8 cellular contexts compared by ENCODE assay signal in the genomic region with DNA sequence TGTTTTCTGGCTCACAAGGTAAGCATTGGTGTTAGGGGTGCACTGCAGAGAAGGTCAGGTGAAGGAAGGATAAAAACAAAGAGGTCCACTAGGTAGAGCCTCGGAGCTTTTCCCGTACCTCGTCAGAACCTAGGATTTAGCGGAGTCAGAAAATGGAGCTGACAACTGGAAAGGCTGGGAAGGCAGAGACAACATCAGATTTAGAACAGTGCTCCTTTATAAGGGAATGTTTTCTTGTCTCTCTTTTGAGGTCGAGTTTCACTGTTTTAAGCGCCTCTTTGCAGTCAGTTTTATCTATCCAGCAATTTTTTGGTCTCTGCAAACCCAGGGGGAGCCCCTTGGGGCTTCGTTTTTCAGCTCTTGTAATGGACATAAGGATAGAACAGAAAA.
A peak's percentile ranks its signal among the peaks of the same experiment; 100 is the strongest.
DNase-seq lines count a peak whose midpoint lies in the region; ATAC-seq and TF ChIP-seq lines count a peak whose summit lies in the region.

No MANE protein-coding gene starts in this region.

- H3K9me2 ChIP-seq in hepatocyte (replicated peaks; ENCODE audit: insufficient read depth): no peaks in the 10 kb centered on the region

- no peaks in the 10 kb centered on the region for H3K79me2 ChIP-seq in hepatocyte

- TF ChIP-seq CTCF in HL-60 (IDR thresholded peaks at IDR 0.05; ENCODE audit: insufficient read depth, low read length) (no peak), hepatocyte (IDR thresholded peaks at IDR 0.05; ENCODE audit: poor library complexity) (no peak)

- H3K36me3 ChIP-seq in hepatocyte (replicated peaks; ENCODE audit: insufficient read depth, low read depth): no peaks in the 10 kb centered on the region

- no peaks in the 10 kb centered on the region for H3K27me3 ChIP-seq in HL-60 (ENCODE audit: insufficient read depth, poor library complexity, severe bottlenecking)
- no peaks in the 10 kb centered on the region for H3K27me3 ChIP-seq in hepatocyte

- peaks cover 80% of the 10 kb centered on the region for H3K4me1 Mint-ChIP-seq in activated naive CD8-positive, alpha-beta T cell (ENCODE audit: low read depth)
- peaks cover 90% of the 10 kb centered on the region for H3K4me1 Mint-ChIP-seq in stimulated activated effector memory CD8-positive, alpha-beta T cell treated with anti-CD3 and anti-CD28 coated beads, Interleukin-12 subunit alpha, Interleukin-12 subunit beta, amount 100 ng/mL, for 72 hours

- no peak for ATAC-seq in stimulated activated effector memory CD8-positive, alpha-beta T cell treated with anti-CD3 and anti-CD28 coated beads, Interleukin-12 subunit alpha, Interleukin-12 subunit beta, amount 100 ng/mL, for 72 hours
- no peak for ATAC-seq in HG02885 (IDR thresholded peaks at IDR 0.05; ENCODE audit: poor library complexity, unreplicated experiment)

- H3K36me3 Mint-ChIP-seq in activated naive CD8-positive, alpha-beta T cell: peaks cover 15% of the 10 kb centered on the region
- no peaks in the 10 kb centered on the region for H3K36me3 Mint-ChIP-seq in stimulated activated effector memory CD8-positive, alpha-beta T cell treated with anti-CD3 and anti-CD28 coated beads, Interleukin-12 subunit alpha, Interleukin-12 subunit beta, amount 100 ng/mL, for 72 hours

- peak overlapping the region; percentile 87 for H3K4me3 Mint-ChIP-seq in activated naive CD8-positive, alpha-beta T cell
- H3K4me3 Mint-ChIP-seq in stimulated activated effector memory CD8-positive, alpha-beta T cell treated with anti-CD3 and anti-CD28 coated beads, Interleukin-12 subunit alpha, Interleukin-12 subunit beta, amount 100 ng/mL, for 72 hours: peak overlapping the region; percentile 69

- H3K27me3 Mint-ChIP-seq in activated naive CD8-positive, alpha-beta T cell: no peaks in the 10 kb centered on the region

- no peaks in the 10 kb centered on the region for H3K9me3 ChIP-seq in hepatocyte (ENCODE audit: low read depth)

- 45% methylated on average over 7 of the region's 7 CpGs for WGBS in hepatocyte (ENCODE audit: low lambda C conversion rate, missing lambda C conversion rate)

- peak overlapping the region; percentile 69 for H3K4me2 ChIP-seq in hepatocyte

- no peak for DNase-seq in HL-60 (ENCODE audit: low read depth in 1 of 2, low spot score in 1 of 2)
- DNase-seq in hepatocyte (ENCODE audit: low spot score): no peak
- DNase-seq in stimulated activated effector memory CD8-positive, alpha-beta T cell treated with anti-CD3 and anti-CD28 coated beads, Interleukin-12 subunit alpha, Interleukin-12 subunit beta, amount 100 ng/mL, for 72 hours (ENCODE audit: low spot score in 2 of 2): no peak
- DNase-seq in CD1c-positive myeloid dendritic cell (ENCODE audit: extremely low spot score): no peak
- DNase-seq in HK-2 (ENCODE audit: unreplicated experiment): no peak
- no peak for DNase-seq in NCI-H146 (lab: John Stamatoyannopoulos, UW)

- no peaks in the 10 kb centered on the region for H4K20me1 ChIP-seq in hepatocyte (ENCODE audit: insufficient read depth, poor library complexity, severe bottlenecking)

- H2AFZ ChIP-seq in hepatocyte: peak overlapping the region; percentile 30

- H3K27ac Mint-ChIP-seq in activated naive CD8-positive, alpha-beta T cell: peak overlapping the region; percentile 98
- peak overlapping the region; percentile 90 for H3K27ac Mint-ChIP-seq in stimulated activated effector memory CD8-positive, alpha-beta T cell treated with anti-CD3 and anti-CD28 coated beads, Interleukin-12 subunit alpha, Interleukin-12 subunit beta, amount 100 ng/mL, for 72 hours

- H3K4me1 ChIP-seq in hepatocyte (ENCODE audit: insufficient read depth): peaks cover 21% of the 10 kb centered on the region

- H3K27ac ChIP-seq in HL-60 (replicated peaks) (peak overlapping the region; percentile 45), hepatocyte (peak overlapping the region; percentile 80)

- H3K9me3 Mint-ChIP-seq in activated naive CD8-positive, alpha-beta T cell (ENCODE audit: low read depth): no peaks in the 10 kb centered on the region
- H3K9me3 Mint-ChIP-seq in stimulated activated effector memory CD8-positive, alpha-beta T cell treated with anti-CD3 and anti-CD28 coated beads, Interleukin-12 subunit alpha, Interleukin-12 subunit beta, amount 100 ng/mL, for 72 hours: no peaks in the 10 kb centered on the region

- no peak overlapping the region for H3K4me3 ChIP-seq in HL-60 (replicated peaks; ENCODE audit: insufficient read depth, low read length)
- H3K4me3 ChIP-seq in hepatocyte: no peak overlapping the region
